In the genomic region with DNA sequence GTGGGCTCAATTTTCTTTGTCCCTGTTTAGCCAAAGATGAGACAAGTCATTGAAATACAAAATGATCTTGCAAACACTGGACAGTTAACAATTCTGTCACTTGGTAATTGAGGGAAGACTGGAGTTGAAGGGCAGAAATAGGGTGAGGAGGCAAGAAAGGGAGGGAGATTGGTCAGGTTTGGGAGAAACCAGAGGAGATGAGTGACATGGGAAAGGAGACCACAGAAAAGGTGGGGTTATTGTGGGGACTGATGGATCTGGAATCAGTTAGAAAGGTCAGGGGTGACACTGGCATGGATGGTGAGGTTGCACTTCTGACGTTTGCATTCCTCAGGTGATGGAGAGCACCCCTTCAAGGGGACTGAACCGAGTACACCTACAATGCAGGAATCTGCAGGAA, we compare ENCODE assay signal across 1 cellular context.
TF ChIP-seq lines count a peak whose summit lies in the region.

No MANE protein-coding gene starts in this region.

TF ChIP-seq in endothelial cell of umbilical vein, 7 proteins besides CTCF, POLR2A, EP300 and RAD21:
- TF ChIP-seq JUN (IDR thresholded peaks at IDR 0.05; ENCODE audit: borderline replicate concordance, insufficient read depth, insufficient read length, low read depth) (no peak), MYC (IDR thresholded peaks at IDR 0.05; ENCODE audit: low read depth, low read length) (no peak), EZH2 (IDR thresholded peaks at IDR 0.05; ENCODE audit: borderline replicate concordance, low read depth, low read length, severe bottlenecking) (no peak), POLR2AphosphoS5 (IDR thresholded peaks at IDR 0.05; ENCODE audit: insufficient read depth, low read depth, low read length) (no peak), FOS (IDR thresholded peaks at IDR 0.05; ENCODE audit: borderline replicate concordance, insufficient read depth, low read length) (no peak), GATA2 (IDR thresholded peaks at IDR 0.05; ENCODE audit: insufficient read depth, insufficient read length, low read depth, low read length) (no peak)
- TF ChIP-seq, protein P1, sequence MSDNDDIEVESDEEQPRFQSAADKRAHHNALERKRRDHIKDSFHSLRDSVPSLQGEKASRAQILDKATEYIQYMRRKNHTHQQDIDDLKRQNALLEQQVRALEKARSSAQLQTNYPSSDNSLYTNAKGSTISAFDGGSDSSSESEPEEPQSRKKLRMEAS (IDR thresholded peaks at IDR 0.05; ENCODE audit: insufficient read depth, insufficient read length), result no peak
TF ChIP-seq in endothelial cell of umbilical vein: peak in this region for 0.
